Comparison of ENCODE assay signal across 19 cellular contexts in genomic region chr5:10588109-10588775, GRCh38. TPM values are rescaled to one million over a fixed set of nuclear protein-coding genes. Genes with fewer than 3 reads are reported as not detected.
DNase-seq lines count a peak whose midpoint lies in the region; ATAC-seq and TF ChIP-seq lines count a peak whose summit lies in the region.
"Had no signal": no experiment of that assay in that cellular context is flagged by ENCODE, and none has a peak within 500 bp of the region (broad histone marks: within the 10 kb centered on the region; RNA-seq: fewer than 3 reads in every experiment).

No MANE protein-coding gene starts in this region.

- H3K9me2 ChIP-seq in Loucy (replicated peaks; ENCODE audit: low read depth, low read length), result no peaks in the 10 kb centered on the region

- peak overlapping the region; percentile 60 for H3K4me3 ChIP-seq in Loucy (ENCODE audit: low read length, poor library complexity, severe bottlenecking)

- no peaks in the 10 kb centered on the region for H3K36me3 Mint-ChIP-seq in brain
- no peaks in the 10 kb centered on the region for H3K36me3 Mint-ChIP-seq in osteocyte (ENCODE audit: unreplicated experiment)

- H4K20me1 ChIP-seq in Loucy (ENCODE audit: insufficient read depth, low read length, poor library complexity, severe bottlenecking), result no peaks in the 10 kb centered on the region

- H3K9me3 ChIP-seq in Loucy (ENCODE audit: insufficient read depth, low read depth, low read length), result no peaks in the 10 kb centered on the region

- H3F3A ChIP-seq in Loucy (ENCODE audit: low read depth), result no peaks in the 10 kb centered on the region

- DNase-seq in GM20000 (ENCODE audit: low spot score) (peak; percentile 1), osteocyte (ENCODE audit: extremely low spot score, unreplicated experiment) (peak; percentile 46), GF-D8 (lab: John Stamatoyannopoulos, UW) (no peak), GM19240 (ENCODE audit: insufficient read length, low spot score) (no peak)
- no peak for DNase-seq in activated CD4-positive, alpha-beta T cell treated with anti-CD3 and anti-CD28 coated beads, Interleukin-2, amount 50 U/mL, for 1 hour
- DNase-seq: ACHN; AML-193; CD4-positive, alpha-beta T cell; DMS153; H9; NCI-H187; NCI-H2107; NCI-H2227 treated with DMSO at 0.1 percent for 48 hours; NCI-H510A treated with DMSO at 0.1 percent for 48 hours; NCI-H774; SIG-M5 had no signal

- TF ChIP-seq CTCF in GM20000 (IDR thresholded peaks at IDR 0.05; ENCODE audit: extremely low read depth, missing control alignments), result no peak
- TF ChIP-seq CTCF in Loucy (conservative IDR thresholded peaks at IDR 0.05; ENCODE audit: low read length), result no peak
- no peak for TF ChIP-seq CTCF in brain (conservative IDR thresholded peaks at IDR 0.05)
- TF ChIP-seq CTCF in osteocyte (IDR thresholded peaks at IDR 0.05), result no peak

- H3K4me2 ChIP-seq in Loucy (ENCODE audit: low read depth, low read length, poor library complexity, severe bottlenecking), result peak overlapping the region; percentile 72

- no peaks in the 10 kb centered on the region for H3K36me3 ChIP-seq in Loucy (ENCODE audit: insufficient read depth, low read length)

- no peaks in the 10 kb centered on the region for H3K27me3 ChIP-seq in Loucy (ENCODE audit: insufficient read depth, low read length, poor library complexity, severe bottlenecking)

- H3K9ac ChIP-seq in Loucy (ENCODE audit: low read depth, low read length, poor library complexity, severe bottlenecking), result peak overlapping the region; percentile 42

- H3K4me1 Mint-ChIP-seq in brain (peaks cover 64% of the 10 kb centered on the region), osteocyte (ENCODE audit: unreplicated experiment) (peaks cover 16% of the 10 kb centered on the region)

- H3K4me3 Mint-ChIP-seq in brain (no peak overlapping the region), osteocyte (ENCODE audit: unreplicated experiment) (no peak overlapping the region)
- H3K4me3 Mint-ChIP-seq: CD4-positive, alpha-beta T cell; H9 had no signal

- peak overlapping the region; percentile 44; the same call in 1 of the 2 replicates for H2AFZ ChIP-seq in Loucy (ENCODE audit: low read length)

- peaks cover 58% of the 10 kb centered on the region for H3K4me1 ChIP-seq in Loucy (ENCODE audit: insufficient read depth, low read length, poor library complexity, severe bottlenecking)

- no peak for ATAC-seq in HG02798 (IDR thresholded peaks at IDR 0.05; ENCODE audit: poor library complexity, unreplicated experiment)

- H3K27ac Mint-ChIP-seq in brain, result peak overlapping the region in 3 of 5 experiments; percentile 46 to 70 (median 65)
- no peak overlapping the region for H3K27ac Mint-ChIP-seq in osteocyte (ENCODE audit: unreplicated experiment)
- H3K27ac Mint-ChIP-seq: CD4-positive, alpha-beta T cell had no signal

- peaks cover 0 to 12% (median 3%) of the 10 kb centered on the region in 5 experiments for H3K9me3 Mint-ChIP-seq in brain
- no peaks in the 10 kb centered on the region for H3K9me3 Mint-ChIP-seq in osteocyte (ENCODE audit: unreplicated experiment)
- H3K9me3 Mint-ChIP-seq: CD4-positive, alpha-beta T cell had no signal

- no peaks in the 10 kb centered on the region for H3K79me2 ChIP-seq in Loucy (ENCODE audit: insufficient read depth, low read length)

- no peaks in the 10 kb centered on the region for H3K27me3 Mint-ChIP-seq in brain
- H3K27me3 Mint-ChIP-seq in osteocyte (ENCODE audit: unreplicated experiment), result no peaks in the 10 kb centered on the region

RNA-seq across cellular contexts. Expression of gene ANKRD33B, which starts 24.4 kb away (rescaled TPM):
- 1.2 TPM for polyA plus RNA-seq in brain (ENCODE audit: insufficient read depth, low read depth, low replicate concordance)
- total RNA-seq in osteocyte, result 0.83 and 0.94 TPM in 2 replicates

Comparison
In these comparisons a context has a peak if more than half of its experiments do, and no peak if none do; other contexts are left out.
1. DNase-seq: peak in GM20000 (single experiment) and osteocyte (single experiment); none in GF-D8 (single experiment), activated CD4-positive, alpha-beta T cell treated with anti-CD3 and anti-CD28 coated beads, Interleukin-2, amount 50 U/mL, for 1 hour (single experiment) and GM19240 (single experiment).